ENCODE assay signal across 11 cellular contexts in genomic region chr5:154712518-154713437, GRCh38. TPM values are rescaled to one million over a fixed set of nuclear protein-coding genes. Genes with fewer than 3 reads are reported as not detected.
DNase-seq lines count a peak whose midpoint lies in the region; TF ChIP-seq lines count a peak whose summit lies in the region.
"Had no signal": no experiment of that assay in that cellular context is flagged by ENCODE, and none has a peak within 500 bp of the region (broad histone marks: within the 10 kb centered on the region; RNA-seq: fewer than 3 reads in every experiment).

No MANE protein-coding gene starts in this region.

- H3K27me3 ChIP-seq in stomach (no peaks in the 10 kb centered on the region), WERI-Rb-1 (ENCODE audit: insufficient read depth, low read depth, severe bottlenecking) (no peaks in the 10 kb centered on the region)

- H3K36me3 ChIP-seq in stomach, result no peaks in the 10 kb centered on the region
- H3K36me3 ChIP-seq in WERI-Rb-1, result no peaks in the 10 kb centered on the region
- H3K36me3 ChIP-seq: thoracic aorta had no signal

- TF ChIP-seq EP300 in stomach (IDR thresholded peaks at IDR 0.05), result no peak

- peak in 1 of 4 donors; percentile 67 for TF ChIP-seq POLR2A in stomach (IDR thresholded peaks at IDR 0.05)

- TF ChIP-seq CTCF in stomach (IDR thresholded peaks at IDR 0.05) (no peak), WERI-Rb-1 (IDR thresholded peaks at IDR 0.05; ENCODE audit: low read depth, low read length) (no peak)

- DNase-seq in NCI-H2081 (lab: John Stamatoyannopoulos, UW) (peak; percentile 55 to 82), NCI-H2081 treated with DMSO at 0.1 percent for 48 hours (lab: John Stamatoyannopoulos, UW) (no peak), NCI-H774 (lab: John Stamatoyannopoulos, UW) (peak; percentile 81), stomach (peak; percentile 88), WERI-Rb-1 (no peak), cerebellum (ENCODE audit: low spot score) (no peak)
- no peak for DNase-seq in central memory CD4-positive, alpha-beta T cell
- DNase-seq: Karpas-422; stimulated activated CD4-positive, alpha-beta T cell treated with anti-CD3 and anti-CD28 coated beads, Interleukin-12 subunit alpha, Interleukin-12 subunit beta, amount 100 ng/mL, for 4 hours had no signal

- intact Hi-C loops in stomach (cut with DNase I; ENCODE audit: low total_unique reads), result no loop called here

- peaks cover 0 to 34% (median 18%) of the 10 kb centered on the region in 4 donors for H3K4me1 ChIP-seq in stomach

- H3K9me3 ChIP-seq in iPS-18c (ENCODE audit: control insufficient read depth, insufficient read depth, low read length) (no peaks in the 10 kb centered on the region), stomach (no peaks in the 10 kb centered on the region), WERI-Rb-1 (ENCODE audit: severe bottlenecking) (no peaks in the 10 kb centered on the region)
- H3K9me3 ChIP-seq: thoracic aorta had no signal

- whole genome bisulfite sequencing in stomach, 5 donors, result 27 to 43% (median 36%) methylated on average over 11 to 13 of the region's 13 CpGs

- peak overlapping the region; percentile 45 for H3K4me3 ChIP-seq in iPS-18c (ENCODE audit: insufficient read depth, low read depth, low read length)
- peak overlapping the region; percentile 29 to 45 (median 36) for H3K4me3 ChIP-seq in stomach
- no peak overlapping the region for H3K4me3 ChIP-seq in WERI-Rb-1 (ENCODE audit: low read depth, low read length)
- H3K4me3 ChIP-seq: thoracic aorta had no signal

- H3K27ac ChIP-seq in stomach (peak overlapping the region; percentile 75 to 86 (median 84)), WERI-Rb-1 (no peak overlapping the region)
- H3K27ac ChIP-seq: thoracic aorta had no signal

RNA-seq across cellular contexts. Expression of gene LARP1, which starts 42.4 kb away (rescaled TPM):
- total RNA-seq in stomach, result 100 to 1,000 TPM in 4 of 5 donors, 10 to 100 TPM in 1; 54.5 to 211 (median 180) TPM
- polyA plus RNA-seq in stomach, result 10 to 100 TPM; 15.0 to 19.4 (median 19.2) TPM
- 44.0 TPM for total RNA-seq in cerebellum

Comparison
In these comparisons a context has a peak if more than half of its experiments do, and no peak if none do; other contexts are left out.
1. DNase-seq: peak in NCI-H2081 (2 of 2), NCI-H774 (single experiment) and stomach (single experiment); none in NCI-H2081 treated with DMSO at 0.1 percent for 48 hours (single experiment), WERI-Rb-1 (single experiment), cerebellum (single experiment) and central memory CD4-positive, alpha-beta T cell (single experiment).